In the genomic region with DNA sequence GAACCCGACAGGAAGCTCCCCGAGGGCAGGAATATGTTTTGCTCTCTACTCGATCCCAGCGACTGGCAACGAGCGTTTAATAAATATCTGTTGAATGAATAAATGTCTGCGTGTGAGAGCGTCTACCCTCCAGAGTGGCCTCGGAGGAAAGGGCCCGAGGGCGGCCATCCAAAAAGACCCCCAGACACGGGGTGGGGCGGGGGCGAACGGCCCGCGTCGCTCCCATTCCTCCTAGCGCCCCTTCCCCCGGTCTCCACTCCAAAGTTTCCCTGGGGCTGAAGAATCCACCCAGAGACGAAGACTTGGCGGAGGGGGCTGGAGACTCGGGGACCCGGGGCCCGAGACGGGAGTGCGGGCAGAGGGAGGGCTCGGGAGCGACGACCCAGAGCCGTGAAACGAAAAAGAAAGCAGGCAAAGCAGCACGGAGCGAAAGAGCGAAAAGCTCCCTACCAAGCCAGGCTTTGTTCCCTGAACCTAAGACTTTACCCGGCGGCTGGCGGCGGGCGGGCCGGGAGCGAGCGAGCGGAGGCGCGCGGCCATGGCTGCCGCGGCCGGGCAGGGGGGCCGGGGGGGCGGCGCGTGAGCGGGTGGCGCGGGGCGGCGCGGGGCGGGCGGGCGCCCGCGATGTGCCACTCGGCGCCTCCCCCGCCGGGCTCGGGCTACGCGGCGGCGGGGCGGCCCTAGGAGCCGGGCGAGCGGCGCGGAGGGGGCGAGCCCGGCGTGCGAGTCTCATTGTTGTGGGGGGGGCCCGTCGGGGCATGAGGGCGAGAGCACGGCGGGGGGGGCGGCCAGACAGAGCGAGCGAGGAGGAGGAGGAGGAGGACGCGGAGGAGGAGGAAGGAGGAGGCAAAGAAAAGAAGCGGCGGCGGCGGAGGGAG, we compare ENCODE assay signal across 8 cellular contexts. TPM values are rescaled to one million over a fixed set of nuclear protein-coding genes. Genes with fewer than 3 reads are reported as not detected.
DNase-seq lines count a peak whose midpoint lies in the region; ATAC-seq, FAIRE-seq and TF ChIP-seq lines count a peak whose summit lies in the region.

A gene (plus strand): TSS at position 629 of the 878 bp plus-strand sequence. CDS start 360 bp downstream, outside the sequence.

- H3K9me3 Mint-ChIP-seq in T-helper 2 cell treated with Interferon-gamma antibody and Interleukin-4, amounts not matched to agents 5 μg/mL and 100 μg/mL, for 36 hours, result no peaks in the 10 kb centered on the region

- FAIRE-seq in urothelium cell line (lab: Jason Lieb, UNC), result no peak

- DNase-seq in NCI-H1694 (lab: John Stamatoyannopoulos, UW) (peak; percentile 79), anterior cingulate cortex (lab: John Stamatoyannopoulos, UW) (peak in 57 of 58 donors; percentile 20 to 84 (median 71)), left ventricle myocardium superior (peak; percentile 90), posterior vena cava (ENCODE audit: low spot score) (peak; percentile 93), urothelium cell line (ENCODE audit: low spot score) (peak; percentile 92)
- DNase-seq in T-helper 2 cell treated with Interferon-gamma antibody and Interleukin-4, amounts not matched to agents 5 μg/mL and 100 μg/mL, for 36 hours (ENCODE audit: low spot score), result peak; percentile 65

- ATAC-seq in left ventricle myocardium superior (peak; percentile 50), GM21360 (IDR thresholded peaks at IDR 0.05; ENCODE audit: unreplicated experiment) (no peak)

- H3K27ac Mint-ChIP-seq in T-helper 2 cell treated with Interferon-gamma antibody and Interleukin-4, amounts not matched to agents 5 μg/mL and 100 μg/mL, for 36 hours, result peak within 1 kb of the TSS; percentile 97

- H3K4me3 Mint-ChIP-seq in T-helper 2 cell treated with Interferon-gamma antibody and Interleukin-4, amounts not matched to agents 5 μg/mL and 100 μg/mL, for 36 hours, result peak within 1 kb of the TSS; percentile 94

- peaks cover 40% of the 10 kb centered on the region for H3K4me1 Mint-ChIP-seq in T-helper 2 cell treated with Interferon-gamma antibody and Interleukin-4, amounts not matched to agents 5 μg/mL and 100 μg/mL, for 36 hours (ENCODE audit: low read depth)

- intact Hi-C loops in left ventricle myocardium superior (cut with micrococcal nuclease), result no loop called here
- intact Hi-C loops in posterior vena cava (cut with DNase I), result loop anchor here in 1 of 2 donors (2.0 kb wide), 1 partner anchor 26 kb away; no protein-coding TSS in a partner anchor

- no peaks in the 10 kb centered on the region for H3K27me3 Mint-ChIP-seq in T-helper 2 cell treated with Interferon-gamma antibody and Interleukin-4, amounts not matched to agents 5 μg/mL and 100 μg/mL, for 36 hours (ENCODE audit: low read depth)

- peaks cover 20% of the 10 kb centered on the region for H3K36me3 Mint-ChIP-seq in T-helper 2 cell treated with Interferon-gamma antibody and Interleukin-4, amounts not matched to agents 5 μg/mL and 100 μg/mL, for 36 hours (ENCODE audit: low read depth)

- peak; percentile 31 for TF ChIP-seq POLR2A in GM10847 (IDR thresholded peaks at IDR 0.05; ENCODE audit: extremely low read depth, insufficient read length)

RNA-seq across cellular contexts. Expression of the gene that starts here (rescaled TPM):
- total RNA-seq in left ventricle myocardium superior (88.0 TPM), posterior vena cava (10 to 100 TPM; 79.7 to 82.4 TPM)
